Comparison of ENCODE assay signal across 28 cellular contexts in the genomic region with DNA sequence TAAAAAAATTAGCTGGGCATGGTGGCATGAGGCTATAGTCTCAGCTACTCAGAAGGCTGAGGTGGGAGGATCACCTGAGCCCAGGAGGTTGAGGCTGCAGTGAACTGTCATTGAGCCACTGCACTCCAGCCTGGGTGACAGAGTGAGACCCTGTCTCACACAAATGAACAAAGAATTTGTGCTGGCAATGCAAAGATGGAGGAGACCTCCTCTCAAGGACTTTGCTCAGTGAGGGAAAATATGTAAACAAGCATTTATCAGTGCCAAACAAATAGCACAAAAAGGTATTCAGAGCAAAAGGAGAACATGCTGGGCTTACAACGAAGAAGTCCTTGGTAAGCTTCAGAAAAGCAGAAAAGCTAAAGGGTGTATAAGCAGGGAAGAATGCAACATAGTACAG.
DNase-seq lines count a peak whose midpoint lies in the region; ATAC-seq and TF ChIP-seq lines count a peak whose summit lies in the region.
"Had no signal": no experiment of that assay in that cellular context is flagged by ENCODE, and none has a peak within 500 bp of the region (broad histone marks: within the 10 kb centered on the region; RNA-seq: fewer than 3 reads in every experiment).

No MANE protein-coding gene starts in this region.

- no peaks in the 10 kb centered on the region for H3K36me3 ChIP-seq in heart right ventricle
- no peaks in the 10 kb centered on the region for H3K36me3 ChIP-seq in right atrium auricular region
- no peaks in the 10 kb centered on the region for H3K36me3 ChIP-seq in body of pancreas (replicated peaks in 1 of 2; ENCODE audit: insufficient read depth in 1 of 2, low read depth in 2 of 2)
- no peaks in the 10 kb centered on the region for H3K36me3 ChIP-seq in right lobe of liver
- H3K36me3 ChIP-seq: BLaER1 treated with 17β-estradiol and CSF1 and Interleukin-3, amounts not matched to agents 10 nM and 100 nM; HAP-1; MG63; SJSA1 had no signal

- no peak overlapping the region for H3K27ac Mint-ChIP-seq in CD4-positive, alpha-beta T cell
- H3K27ac Mint-ChIP-seq: HFFc6 had no signal

- no peak overlapping the region for H3K4me3 Mint-ChIP-seq in CD4-positive, alpha-beta T cell
- H3K4me3 Mint-ChIP-seq: CD8-positive, alpha-beta memory T cell; HFFc6 had no signal

- WGBS in heart right ventricle, 2 donors: 55 to 58% methylated on average over 1 of the region's 1 CpG
- WGBS in body of pancreas, 2 donors: 7 to 19% methylated on average over 1 of the region's 1 CpG
- 27% methylated on average over 1 of the region's 1 CpG for WGBS in right lobe of liver (ENCODE audit: insufficient coverage, low coverage, low lambda C conversion rate, missing lambda C conversion rate)

- ATAC-seq in heart right ventricle: no peak
- no peak for ATAC-seq in body of pancreas
- peak in 1 of 4 donors; percentile 19 for ATAC-seq in right lobe of liver
- ATAC-seq in CD4-positive, alpha-beta T cell (ENCODE audit: poor library complexity): no peak
- ATAC-seq: A549 had no signal

- H3K9me3 Mint-ChIP-seq in CD4-positive, alpha-beta T cell: no peaks in the 10 kb centered on the region
- H3K9me3 Mint-ChIP-seq: CD8-positive, alpha-beta memory T cell; HFFc6 had no signal

- DNase-seq in heart right ventricle (no peak), right atrium auricular region (ENCODE audit: low spot score) (no peak), body of pancreas (no peak), right lobe of liver (no peak), GM20000 (ENCODE audit: low spot score) (no peak), NCI-H82 treated with DMSO at 0.1 percent for 48 hours (lab: John Stamatoyannopoulos, UW; ENCODE audit: unreplicated experiment) (no peak)
- DNase-seq in CD4-positive, alpha-beta T cell: no peak
- DNase-seq: AML-193; Calu3; CD8-positive, alpha-beta memory T cell; DMS79 treated with DMSO at 0.1 percent for 48 hours; GF-D8; GOT3; HFFc6; KG1; MG63; NCI-H1105 treated with DMSO at 0.1 percent for 48 hours; NCI-H146; NCI-H2029; NCI-H446 treated with DMSO at 0.1 percent for 48 hours; NCI-H526; NCI-H82; Right ventricle myocardium superior; RPMI8226 had no signal

- no peaks in the 10 kb centered on the region for H3K36me3 Mint-ChIP-seq in CD4-positive, alpha-beta T cell (ENCODE audit: low read depth)

- CTCF ChIA-PET in CD4-positive, alpha-beta T cell (lab: Charles Lee): no interaction called here

- H3K4me3 ChIP-seq in heart right ventricle (no peak overlapping the region), right atrium auricular region (no peak overlapping the region), body of pancreas (no peak overlapping the region), right lobe of liver (no peak overlapping the region)
- H3K4me3 ChIP-seq: A549; BLaER1 treated with 17β-estradiol and CSF1 and Interleukin-3, amounts not matched to agents 10 nM and 100 nM; HAP-1; MG63; SJSA1 had no signal

- POLR2A ChIA-PET in CD4-positive, alpha-beta T cell (lab: Charles Lee): no interaction called here

- no peaks in the 10 kb centered on the region for H3K9me3 ChIP-seq in heart right ventricle
- H3K9me3 ChIP-seq in right atrium auricular region: no peaks in the 10 kb centered on the region
- H3K9me3 ChIP-seq in body of pancreas: no peaks in the 10 kb centered on the region
- no peaks in the 10 kb centered on the region for H3K9me3 ChIP-seq in right lobe of liver
- H3K9me3 ChIP-seq in CD4-positive, alpha-beta T cell (ENCODE audit: control insufficient read depth, low read length): no peaks in the 10 kb centered on the region
- H3K9me3 ChIP-seq: A549, HAP-1, MG63, SJSA1 had no signal

- no peaks in the 10 kb centered on the region for H3K27me3 Mint-ChIP-seq in CD4-positive, alpha-beta T cell

- no peak for TF ChIP-seq CTCF in heart right ventricle (IDR thresholded peaks at IDR 0.05)
- no peak for TF ChIP-seq CTCF in right atrium auricular region (IDR thresholded peaks at IDR 0.05)
- TF ChIP-seq CTCF in body of pancreas (IDR thresholded peaks at IDR 0.05): no peak
- TF ChIP-seq CTCF in right lobe of liver (IDR thresholded peaks at IDR 0.05): no peak
- TF ChIP-seq CTCF in GM20000 (IDR thresholded peaks at IDR 0.05; ENCODE audit: extremely low read depth, missing control alignments): no peak
- no peak for TF ChIP-seq CTCF in CD4-positive, alpha-beta T cell (IDR thresholded peaks at IDR 0.05)

- peaks cover 21% of the 10 kb centered on the region for H3K4me1 Mint-ChIP-seq in CD4-positive, alpha-beta T cell (ENCODE audit: low read depth)

- H3K27me3 ChIP-seq in heart right ventricle (no peaks in the 10 kb centered on the region), right atrium auricular region (no peaks in the 10 kb centered on the region), body of pancreas (no peaks in the 10 kb centered on the region), right lobe of liver (no peaks in the 10 kb centered on the region)
- H3K27me3 ChIP-seq in CD4-positive, alpha-beta T cell (ENCODE audit: control insufficient read depth, insufficient read depth, low read length): no peaks in the 10 kb centered on the region
- H3K27me3 ChIP-seq: BLaER1 treated with 17β-estradiol and CSF1 and Interleukin-3, amounts not matched to agents 10 nM and 100 nM; MG63; SJSA1 had no signal

- intact Hi-C loops in heart right ventricle (cut with DNase I): no loop called here
- intact Hi-C loops in body of pancreas (cut with DNase I): no loop called here
- intact Hi-C loops in right lobe of liver (cut with DNase I): no loop called here
- intact Hi-C loops in CD4-positive, alpha-beta T cell (cut with DNase I, micrococcal nuclease): no loop called here

- TF ChIP-seq POLR2A in body of pancreas (IDR thresholded peaks at IDR 0.05) (no peak), right lobe of liver (IDR thresholded peaks at IDR 0.05) (no peak)

- peak overlapping the region in 9 of 10 donors; percentile 55 to 88 (median 83) for H3K27ac ChIP-seq in heart right ventricle
- H3K27ac ChIP-seq in right atrium auricular region: peak overlapping the region in 1 of 2 donors; percentile 90
- H3K27ac ChIP-seq in body of pancreas: peak overlapping the region in 3 of 4 donors; percentile 19 to 41 (median 34)
- peak overlapping the region in 2 of 3 donors; percentile 27 to 56 for H3K27ac ChIP-seq in right lobe of liver
- H3K27ac ChIP-seq in CD4-positive, alpha-beta T cell (ENCODE audit: low read depth, low read length): no peak overlapping the region
- H3K27ac ChIP-seq: A549; BLaER1 treated with 17β-estradiol and CSF1 and Interleukin-3, amounts not matched to agents 10 nM and 100 nM; SJSA1 had no signal

- H3K4me1 ChIP-seq in heart right ventricle (peaks cover 0 to 68% (median 31%) of the 10 kb centered on the region in 9 donors), right atrium auricular region (peaks cover 0 to 33% of the 10 kb centered on the region in 2 donors), body of pancreas (peaks cover 53% of the 10 kb centered on the region), right lobe of liver (peaks cover 0 to 55% (median 21%) of the 10 kb centered on the region in 4 donors)
- H3K4me1 ChIP-seq: HAP-1 had no signal
